ENCODE assay signal across 1 cellular context in the genomic region with DNA sequence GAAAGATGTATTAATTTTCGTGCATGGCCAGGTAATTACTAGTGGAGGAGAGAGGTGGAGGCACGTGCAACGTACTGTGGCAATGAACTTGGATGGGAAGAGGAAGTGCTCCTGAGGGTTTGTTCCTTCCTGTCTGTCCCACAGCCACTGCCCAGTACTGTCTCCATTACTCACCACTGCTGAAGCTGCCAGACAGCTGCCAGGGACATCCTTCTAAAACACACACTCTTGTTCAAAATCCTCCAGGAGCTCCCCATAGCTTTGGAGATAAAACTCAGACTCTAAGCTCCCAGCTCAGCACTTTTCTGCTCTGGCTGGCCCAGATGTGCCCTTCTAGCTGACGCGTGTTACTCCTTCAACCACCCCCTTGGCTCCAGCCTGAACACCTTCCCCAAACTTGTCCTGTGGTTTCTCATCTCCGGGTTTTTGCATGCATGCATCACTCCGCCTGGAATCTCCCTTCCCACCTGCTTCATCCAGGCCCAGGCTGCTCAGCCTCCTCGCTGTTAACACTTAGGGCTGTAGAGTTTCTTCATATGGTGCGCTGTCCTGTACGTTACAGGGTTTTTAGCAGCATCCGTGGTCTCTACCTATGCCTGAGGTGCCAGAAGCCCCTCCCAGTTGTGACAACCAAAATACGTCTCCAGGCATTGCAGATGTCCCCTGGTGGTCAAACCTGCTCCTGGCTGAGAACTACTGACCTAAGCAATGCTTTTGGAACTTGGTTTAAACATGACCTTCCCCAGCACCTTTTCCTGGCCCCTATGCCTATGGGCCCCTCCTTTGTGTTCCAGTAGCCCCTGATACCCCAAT.
TF ChIP-seq lines count a peak whose summit lies in the region.

No MANE protein-coding gene starts in this region.

TF ChIP-seq in HepG2, 621 proteins besides CTCF, POLR2A, EP300 and RAD21 (continued from another document):
- no peak for TF ChIP-seq RARG (CRISPR knock-in tag; IDR thresholded peaks at IDR 0.05; ENCODE audit: low read depth)
